ENCODE assay signal across 16 cellular contexts in the genomic region with DNA sequence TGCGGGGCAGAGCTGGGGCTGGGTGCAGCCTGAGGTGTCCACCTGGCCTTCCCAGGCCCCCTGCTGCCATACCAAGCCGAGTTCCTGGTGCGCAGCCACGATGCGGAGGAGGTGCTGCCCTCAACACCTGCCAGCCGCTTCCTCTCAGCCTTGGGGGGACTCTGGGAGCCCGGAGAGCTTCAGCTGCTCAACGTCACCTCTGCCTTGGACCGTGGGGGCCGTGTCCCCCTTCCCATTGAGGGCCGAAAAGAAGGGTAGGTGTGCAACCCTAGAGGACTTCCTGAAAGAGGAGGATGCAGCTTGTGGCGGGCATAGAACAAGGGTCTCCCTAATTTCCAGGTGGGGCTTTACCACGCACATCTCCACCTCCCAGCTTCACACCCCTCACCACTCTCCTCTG. TPM values are rescaled to one million over a fixed set of nuclear protein-coding genes. Genes with fewer than 3 reads are reported as not detected.
DNase-seq lines count a peak whose midpoint lies in the region; ATAC-seq and TF ChIP-seq lines count a peak whose summit lies in the region.
"Had no signal": no experiment of that assay in that cellular context is flagged by ENCODE, and none has a peak within 500 bp of the region (broad histone marks: within the 10 kb centered on the region; RNA-seq: fewer than 3 reads in every experiment).

No MANE protein-coding gene starts in this region.

- H3K27me3 Mint-ChIP-seq in CD4-positive, CD25-positive, alpha-beta regulatory T cell, result peaks cover 12% of the 10 kb centered on the region
- peaks cover 0 to 22% of the 10 kb centered on the region in 2 donors for H3K27me3 Mint-ChIP-seq in effector memory CD8-positive, alpha-beta T cell
- no peaks in the 10 kb centered on the region for H3K27me3 Mint-ChIP-seq in osteocyte (ENCODE audit: unreplicated experiment)

- H3K27ac ChIP-seq in CD4-positive, CD25-positive, alpha-beta regulatory T cell (ENCODE audit: insufficient read depth, low read length, poor library complexity, severe bottlenecking), result peak overlapping the region; percentile 19
- H3K27ac ChIP-seq in HCT116 (ENCODE audit: low read depth, low read length), result no peak overlapping the region
- H3K27ac ChIP-seq in gastroesophageal sphincter, result peak overlapping the region in 2 of 4 donors; percentile 55 to 90
- H3K27ac ChIP-seq: brain microvascular endothelial cell, neutrophil, right lobe of liver had no signal

- H3K4me1 Mint-ChIP-seq in CD4-positive, CD25-positive, alpha-beta regulatory T cell, result peaks cover 0 to 9% (median 7%) of the 10 kb centered on the region in 4 donors
- peaks cover 12 to 15% of the 10 kb centered on the region in 2 donors for H3K4me1 Mint-ChIP-seq in effector memory CD8-positive, alpha-beta T cell (ENCODE audit: low read depth in 2 of 2)
- H3K4me1 Mint-ChIP-seq in osteocyte (ENCODE audit: unreplicated experiment), result peaks cover 56% of the 10 kb centered on the region

- H3K9me2 ChIP-seq in HCT116 (ENCODE audit: insufficient read depth), result no peaks in the 10 kb centered on the region

- no peak for TF ChIP-seq CTCF in HCT116 (IDR thresholded peaks at IDR 0.05 in 2 of 3, conservative IDR thresholded peaks at IDR 0.05 in 1 of 3; ENCODE audit: borderline replicate concordance in 1 of 3, insufficient read depth in 1 of 3, low read depth in 2 of 3, low read length in 2 of 3)
- no peak for TF ChIP-seq CTCF in osteocyte (IDR thresholded peaks at IDR 0.05)
- no peak for TF ChIP-seq CTCF in gastroesophageal sphincter (IDR thresholded peaks at IDR 0.05)

- ATAC-seq in CD4-positive, CD25-positive, alpha-beta regulatory T cell (ENCODE audit: low read depth in 2 of 2), result no peak
- no peak for ATAC-seq in HCT116
- no peak for ATAC-seq in effector memory CD8-positive, alpha-beta T cell (replicated peaks)
- no peak for ATAC-seq in gastroesophageal sphincter

- TF ChIP-seq POLR2A in HCT116 (IDR thresholded peaks at IDR 0.05; ENCODE audit: borderline replicate concordance, extremely low read depth, insufficient read depth, insufficient read length) (no peak), gastroesophageal sphincter (IDR thresholded peaks at IDR 0.05) (no peak)

- no peak overlapping the region for H3K4me3 Mint-ChIP-seq in CD4-positive, CD25-positive, alpha-beta regulatory T cell
- peak overlapping the region; percentile 60 to 70 for H3K4me3 Mint-ChIP-seq in effector memory CD8-positive, alpha-beta T cell
- H3K4me3 Mint-ChIP-seq in osteocyte (ENCODE audit: unreplicated experiment), result no peak overlapping the region

- peak overlapping the region; percentile 67 for H3K4me2 ChIP-seq in HCT116 (ENCODE audit: low read length)

- no peaks in the 10 kb centered on the region for H3K79me2 ChIP-seq in HCT116 (ENCODE audit: insufficient read depth, low read length)

- H3K4me3 ChIP-seq in CD4-positive, CD25-positive, alpha-beta regulatory T cell (ENCODE audit: low read depth, low read length), result no peak overlapping the region
- H3K4me3 ChIP-seq in HCT116 (replicated peaks in 1 of 2; ENCODE audit: low read depth in 1 of 2, low read length in 2 of 2) (no peak overlapping the region), gastroesophageal sphincter (no peak overlapping the region)
- H3K4me3 ChIP-seq: right lobe of liver had no signal

- H4K20me1 ChIP-seq in HCT116 (ENCODE audit: insufficient read depth), result no peaks in the 10 kb centered on the region

- BruUV-seq in HCT116 (replicated peaks; lab: Mats Ljungman, UMichigan), result no TSS peak

- intact Hi-C loops in HCT116 (cut with micrococcal nuclease), result loop anchor here (2.0 kb wide), 1 partner anchor 128 kb away; no protein-coding TSS in a partner anchor

- H3K27ac Mint-ChIP-seq in CD4-positive, CD25-positive, alpha-beta regulatory T cell, result peak overlapping the region in 2 of 3 donors; percentile 67 to 78
- H3K27ac Mint-ChIP-seq in effector memory CD8-positive, alpha-beta T cell, result peak overlapping the region; percentile 91 to 92
- H3K27ac Mint-ChIP-seq in osteocyte (ENCODE audit: unreplicated experiment), result peak overlapping the region; percentile 86

- RAD21 ChIA-PET in HCT116 (lab: Charles Lee; ENCODE audit: low non-redundant PET in 1 of 2, low total read pairs in 2 of 2, uncharacterized antibody in 2 of 2, unreplicated experiment in 2 of 2), result interaction anchor here (1.0 to 2.9 kb wide), 2 partner anchors 17 to 29 kb away, joined by 5 to 26 read pairs; no protein-coding TSS in a partner anchor

- 60 to 93% methylated on average over 1 to 2 of the region's 13 CpGs for WGBS in gastroesophageal sphincter (ENCODE audit: low coverage in 1 of 2), 2 donors

- peaks cover 10% of the 10 kb centered on the region for H3K4me1 ChIP-seq in CD4-positive, CD25-positive, alpha-beta regulatory T cell (ENCODE audit: control insufficient read depth, insufficient read depth, low read length, poor library complexity, severe bottlenecking)
- H3K4me1 ChIP-seq in HCT116 (ENCODE audit: control insufficient read depth in 1 of 2, insufficient read depth in 2 of 2, low read length in 2 of 2) (peaks cover 13 to 46% of the 10 kb centered on the region in 2 experiments), gastroesophageal sphincter (peaks cover 0 to 79% (median 27%) of the 10 kb centered on the region in 3 donors)
- H3K4me1 ChIP-seq: right lobe of liver had no signal

- no peak overlapping the region for H3K9ac ChIP-seq in HCT116 (ENCODE audit: low read length)

- H3K9me3 Mint-ChIP-seq in CD4-positive, CD25-positive, alpha-beta regulatory T cell, result peaks cover 0 to 4% (median 0%) of the 10 kb centered on the region in 7 donors
- H3K9me3 Mint-ChIP-seq in effector memory CD8-positive, alpha-beta T cell, result no peaks in the 10 kb centered on the region
- no peaks in the 10 kb centered on the region for H3K9me3 Mint-ChIP-seq in osteocyte (ENCODE audit: unreplicated experiment)

- no peaks in the 10 kb centered on the region for H3K36me3 Mint-ChIP-seq in CD4-positive, CD25-positive, alpha-beta regulatory T cell
- H3K36me3 Mint-ChIP-seq in effector memory CD8-positive, alpha-beta T cell (ENCODE audit: insufficient read depth), result peaks cover 20% of the 10 kb centered on the region
- peaks cover 3% of the 10 kb centered on the region for H3K36me3 Mint-ChIP-seq in osteocyte (ENCODE audit: unreplicated experiment)

- no peak for DNase-seq in CD4-positive, CD25-positive, alpha-beta regulatory T cell
- DNase-seq in HCT116 (ENCODE audit: low read depth, low spot score) (no peak), osteocyte (ENCODE audit: extremely low spot score, unreplicated experiment) (no peak), NCI-H2107 (lab: John Stamatoyannopoulos, UW) (no peak)
- no peak for DNase-seq in effector memory CD8-positive, alpha-beta T cell
- DNase-seq in stimulated activated CD4-positive, alpha-beta T cell treated with anti-CD3 and anti-CD28 coated beads, Interleukin-2, amount 100 ng/mL, for 24 hours, result no peak
- DNase-seq: activated T-cell treated with anti-CD3 and anti-CD28 coated beads, Interleukin-2, amount 50 U/mL, for 1 hour; brain microvascular endothelial cell; erythroblast; NCI-H2029; NCI-H510A had no signal

- no peaks in the 10 kb centered on the region for H3K9me3 ChIP-seq in CD4-positive, CD25-positive, alpha-beta regulatory T cell (ENCODE audit: control insufficient read depth in 2 of 2, low read length in 2 of 2)
- H3K9me3 ChIP-seq in HCT116 (ENCODE audit: control insufficient read depth in 1 of 2, insufficient read depth in 1 of 2, low read depth in 1 of 2, low read length in 2 of 2), result no peaks in the 10 kb centered on the region
- no peaks in the 10 kb centered on the region for H3K9me3 ChIP-seq in gastroesophageal sphincter
- H3K9me3 ChIP-seq: neutrophil, right lobe of liver had no signal

- TF ChIP-seq RAD21 in HCT116 (IDR thresholded peaks at IDR 0.05; ENCODE audit: low read depth), result no peak

- CTCF ChIA-PET in HCT116 (lab: Charles Lee), result interaction anchor here (0.9 to 3.0 kb wide), 2 partner anchors 32 to 128 kb away, joined by 3 to 34 read pairs; partner anchors contain the start of gene COL1A1

- H3K27me3 ChIP-seq in CD4-positive, CD25-positive, alpha-beta regulatory T cell (ENCODE audit: control insufficient read depth, insufficient read depth, low read length), result no peaks in the 10 kb centered on the region
- no peaks in the 10 kb centered on the region for H3K27me3 ChIP-seq in HCT116 (ENCODE audit: insufficient read depth, low read length)
- H3K27me3 ChIP-seq in gastroesophageal sphincter, result no peaks in the 10 kb centered on the region
- H3K27me3 ChIP-seq: brain microvascular endothelial cell, right lobe of liver had no signal

- H2AFZ ChIP-seq in HCT116 (ENCODE audit: low read depth, low read length, poor library complexity, severe bottlenecking), result no peak overlapping the region

- no peak for TF ChIP-seq EP300 in gastroesophageal sphincter (IDR thresholded peaks at IDR 0.05)

- POLR2A ChIA-PET in HCT116 (lab: Charles Lee), result no interaction called here

- no peaks in the 10 kb centered on the region for H3K36me3 ChIP-seq in CD4-positive, CD25-positive, alpha-beta regulatory T cell (ENCODE audit: control insufficient read depth, insufficient read depth, low read length)
- no peaks in the 10 kb centered on the region for H3K36me3 ChIP-seq in HCT116 (ENCODE audit: control insufficient read depth in 1 of 2, insufficient read depth in 2 of 2, low read length in 2 of 2)
- H3K36me3 ChIP-seq in gastroesophageal sphincter, result peaks cover 0 to 26% of the 10 kb centered on the region in 2 donors
- H3K36me3 ChIP-seq: brain microvascular endothelial cell, neutrophil, right lobe of liver had no signal

RNA-seq across cellular contexts. Expression of gene SGCA, which starts 2.5 kb away (rescaled TPM):
- total RNA-seq in CD4-positive, CD25-positive, alpha-beta regulatory T cell, result not detected
- not detected for polyA plus RNA-seq in CD4-positive, CD25-positive, alpha-beta regulatory T cell
- 0.37 TPM for total RNA-seq in HCT116 (2021; ENCODE audit: unreplicated experiment)
- polyA plus RNA-seq in HCT116 (2012), result 0.21 and 0.56 TPM in 2 replicates
- total RNA-seq in osteocyte, result 12.0 and 13.0 TPM in 2 replicates
- total RNA-seq in gastroesophageal sphincter, result 100 to 1,000 TPM in 2 of 4 donors, 10 to 100 TPM in 2; 58.1 to 145 (median 93.4) TPM
- total RNA-seq: dermis microvascular lymphatic vessel endothelial cell, lung microvascular endothelial cell had no signal

RNA-seq across cellular contexts. Expression of gene PPP1R9B, which starts 17.8 kb away (rescaled TPM):
- 85.4 TPM for total RNA-seq in CD4-positive, CD25-positive, alpha-beta regulatory T cell
- polyA plus RNA-seq in CD4-positive, CD25-positive, alpha-beta regulatory T cell, result under 1 TPM; 0.41 to 0.55 (median 0.44) TPM
- total RNA-seq in HCT116 (2021; ENCODE audit: unreplicated experiment) (112 TPM), osteocyte (175 and 176 TPM in 2 replicates), gastroesophageal sphincter (10 to 100 TPM; 23.3 to 38.1 (median 30.8) TPM)
- 65.7 and 68.5 TPM in 2 replicates for polyA plus RNA-seq in HCT116 (2012)

RNA-seq across cellular contexts. Expression of gene COL1A1, which starts 33.1 kb away (rescaled TPM):
- 26.2 TPM for total RNA-seq in CD4-positive, CD25-positive, alpha-beta regulatory T cell
- not detected for polyA plus RNA-seq in CD4-positive, CD25-positive, alpha-beta regulatory T cell
- total RNA-seq in HCT116 (2021; ENCODE audit: unreplicated experiment) (33.6 TPM), osteocyte (25,918 and 28,023 TPM in 2 replicates), gastroesophageal sphincter (10 to 100 TPM; 14.6 to 92.9 (median 69.7) TPM)
- 22.1 and 42.6 TPM in 2 replicates for polyA plus RNA-seq in HCT116 (2012)

RNA-seq across cellular contexts. Expression of gene SAMD14, which starts 38.4 kb away (rescaled TPM):
- total RNA-seq in CD4-positive, CD25-positive, alpha-beta regulatory T cell, result 0.96 TPM
- polyA plus RNA-seq in CD4-positive, CD25-positive, alpha-beta regulatory T cell, result under 1 TPM in 1 of 4 donors, not detected in 3; 0.09 TPM
- total RNA-seq in HCT116 (2021; ENCODE audit: unreplicated experiment) (1.5 TPM), osteocyte (36.1 and 36.8 TPM in 2 replicates), gastroesophageal sphincter (1 to 10 TPM; 1.3 to 2.8 (median 2.3) TPM)
- polyA plus RNA-seq in HCT116 (2012), result 0.74 and 0.79 TPM in 2 replicates

Comparison
In these comparisons a context has a peak if more than half of its experiments do, and no peak if none do; other contexts are left out.
1. H3K4me3 Mint-ChIP-seq: peak in effector memory CD8-positive, alpha-beta T cell (2 of 2); none in CD4-positive, CD25-positive, alpha-beta regulatory T cell (0 of 4) and osteocyte (single experiment).
2. RNA of gene COL1A1, which starts 33.1 kb away (total RNA-seq): 25,918 to 28,023 TPM in osteocyte; 14.6 to 92.9 TPM in gastroesophageal sphincter, 33.6 TPM in HCT116 (single experiment) and 26.2 TPM in CD4-positive, CD25-positive, alpha-beta regulatory T cell (single experiment); every median in the first group is over 100 times any median in the second.
3. Peak in every context shown above with its lines, with median percentiles within 50 percentile points of each other: H3K27ac Mint-ChIP-seq.